ENCODE assay signal across 8 cellular contexts in the genomic region with DNA sequence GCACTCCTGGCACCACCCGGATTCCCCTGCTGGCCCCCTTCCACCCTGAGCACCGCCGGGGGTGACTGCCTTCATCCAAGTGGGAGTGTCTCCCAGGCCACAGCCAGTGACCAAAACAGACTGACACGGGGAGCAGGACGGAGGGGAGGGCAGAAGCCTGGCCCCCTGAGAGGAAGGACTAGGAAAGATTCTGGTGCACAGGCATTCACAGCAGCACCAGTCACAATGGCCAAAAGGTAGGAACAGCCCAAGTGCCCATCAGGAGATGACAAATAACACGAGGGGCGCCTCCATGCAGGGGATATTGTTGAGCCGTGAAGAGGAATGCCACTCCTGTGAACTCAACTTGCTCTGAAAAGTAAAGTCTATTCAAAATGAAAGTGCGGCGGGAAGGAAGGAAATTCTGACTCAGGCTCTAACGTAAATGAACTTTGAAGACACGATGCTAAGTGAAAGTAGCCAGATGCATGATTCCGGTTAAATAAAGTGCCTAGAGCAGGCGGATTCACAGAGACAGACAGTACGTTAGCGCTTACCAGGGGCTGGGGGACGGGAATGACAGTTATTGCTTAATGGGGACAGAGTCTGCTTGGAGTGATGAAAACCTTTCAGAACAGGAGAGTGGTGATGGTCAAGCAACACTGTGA.
DNase-seq lines count a peak whose midpoint lies in the region; ATAC-seq, FAIRE-seq and TF ChIP-seq lines count a peak whose summit lies in the region.

No MANE protein-coding gene starts in this region.

- peak overlapping the region; percentile 57 for H3K27ac ChIP-seq in mesodermal cell (ENCODE audit: low read depth, low read length, severe bottlenecking)

- DNase-seq in T-helper 2 cell treated with Interferon-gamma antibody and Interleukin-4, amounts not matched to agents 5 μg/mL and 100 μg/mL, for 36 hours (ENCODE audit: low spot score) = peak; percentile 79
- DNase-seq in bronchial epithelial cell (ENCODE audit: low read depth) (peak; percentile 76), urothelium cell line (ENCODE audit: low spot score) (no peak), LoVo (ENCODE audit: low spot score) (no peak)
- DNase-seq in stimulated activated CD8-positive, alpha-beta memory T cell treated with anti-CD3 and anti-CD28 coated beads, Interleukin-7, amount 100 ng/mL, for 24 hours (ENCODE audit: low read depth) = peak; percentile 39

- 60 to 72% methylated on average over 16 to 17 of the region's 17 CpGs for WGBS in mesodermal cell (ENCODE audit: insufficient coverage in 2 of 2), 2 experiments

- ATAC-seq in GM18519 (IDR thresholded peaks at IDR 0.05; ENCODE audit: low FRiP score, unreplicated experiment) (peak; percentile 66), HG03045 (IDR thresholded peaks at IDR 0.05; ENCODE audit: unreplicated experiment) (peak; percentile 69)

- H3K9me3 Mint-ChIP-seq in T-helper 2 cell treated with Interferon-gamma antibody and Interleukin-4, amounts not matched to agents 5 μg/mL and 100 μg/mL, for 36 hours = no peaks in the 10 kb centered on the region

- H3K9me3 ChIP-seq in mesodermal cell (ENCODE audit: control insufficient read depth, low read length) = no peaks in the 10 kb centered on the region

- H3K4me1 ChIP-seq in mesodermal cell (ENCODE audit: control insufficient read depth, insufficient read depth, low read length, poor library complexity, severe bottlenecking) = peaks cover 16% of the 10 kb centered on the region

- peak overlapping the region; percentile 90 for H3K27ac Mint-ChIP-seq in T-helper 2 cell treated with Interferon-gamma antibody and Interleukin-4, amounts not matched to agents 5 μg/mL and 100 μg/mL, for 36 hours

- H3K4me3 ChIP-seq in bronchial epithelial cell (ENCODE audit: low read depth, low read length) = no peak overlapping the region
- no peak overlapping the region for H3K4me3 ChIP-seq in mesodermal cell (ENCODE audit: extremely low read depth, insufficient read depth, low read length, poor library complexity, severe bottlenecking)

- peaks cover 1% of the 10 kb centered on the region for H3K27me3 Mint-ChIP-seq in T-helper 2 cell treated with Interferon-gamma antibody and Interleukin-4, amounts not matched to agents 5 μg/mL and 100 μg/mL, for 36 hours (ENCODE audit: low read depth)

- peak overlapping the region; percentile 66 for H3K4me3 Mint-ChIP-seq in T-helper 2 cell treated with Interferon-gamma antibody and Interleukin-4, amounts not matched to agents 5 μg/mL and 100 μg/mL, for 36 hours

- FAIRE-seq in bronchial epithelial cell (lab: Jason Lieb, UNC) (no peak), urothelium cell line (lab: Jason Lieb, UNC) (no peak)

- peaks cover 21% of the 10 kb centered on the region for H3K4me1 Mint-ChIP-seq in T-helper 2 cell treated with Interferon-gamma antibody and Interleukin-4, amounts not matched to agents 5 μg/mL and 100 μg/mL, for 36 hours (ENCODE audit: low read depth)

- TF ChIP-seq CTCF in bronchial epithelial cell (IDR thresholded peaks at IDR 0.05; ENCODE audit: insufficient read depth, low read length, severe bottlenecking) = no peak

- H3K36me3 ChIP-seq in bronchial epithelial cell (ENCODE audit: control insufficient read depth, insufficient read depth, low read length) = no peaks in the 10 kb centered on the region
- H3K36me3 ChIP-seq in mesodermal cell (ENCODE audit: control insufficient read depth, insufficient read depth, low read length) = no peaks in the 10 kb centered on the region

- peaks cover 1% of the 10 kb centered on the region for H3K27me3 ChIP-seq in bronchial epithelial cell (ENCODE audit: control insufficient read depth, insufficient read depth, low read length)

- H3K36me3 Mint-ChIP-seq in T-helper 2 cell treated with Interferon-gamma antibody and Interleukin-4, amounts not matched to agents 5 μg/mL and 100 μg/mL, for 36 hours (ENCODE audit: low read depth) = no peaks in the 10 kb centered on the region

Comparison
In these comparisons a context has a peak if more than half of its experiments do, and no peak if none do; other contexts are left out.
1. DNase-seq: peak in T-helper 2 cell treated with Interferon-gamma antibody and Interleukin-4, amounts not matched to agents 5 μg/mL and 100 μg/mL, for 36 hours (single experiment), bronchial epithelial cell (single experiment) and stimulated activated CD8-positive, alpha-beta memory T cell treated with anti-CD3 and anti-CD28 coated beads, Interleukin-7, amount 100 ng/mL, for 24 hours (single experiment); none in urothelium cell line (single experiment) and LoVo (single experiment).